ENCODE assay signal across 8 cellular contexts in genomic region chr4:121072836-121073362, GRCh38. TPM values are rescaled to one million over a fixed set of nuclear protein-coding genes. Genes with fewer than 3 reads are reported as not detected.
DNase-seq lines count a peak whose midpoint lies in the region; ATAC-seq, FAIRE-seq and TF ChIP-seq lines count a peak whose summit lies in the region.

No MANE protein-coding gene starts in this region.

- ATAC-seq in HG02885 (IDR thresholded peaks at IDR 0.05; ENCODE audit: poor library complexity, unreplicated experiment) = peak; percentile 28
- ATAC-seq in HepG2 = peak; percentile 12; the same call in 1 of the 3 replicates
- ATAC-seq in GM18502 (IDR thresholded peaks at IDR 0.05; ENCODE audit: poor library complexity, unreplicated experiment) = no peak
- no peak for ATAC-seq in HG03196 (IDR thresholded peaks at IDR 0.05; ENCODE audit: unreplicated experiment)

- H3K27me3 ChIP-seq in HepG2 (ENCODE audit: control insufficient read depth in 1 of 2, insufficient read depth in 2 of 2, low read length in 2 of 2) (peaks cover 10 to 43% of the 10 kb centered on the region in 2 experiments), testis (no peaks in the 10 kb centered on the region)

- no peak overlapping the region for H3K9ac ChIP-seq in HepG2 (ENCODE audit: insufficient read depth, low read depth, low read length)

- no peaks in the 10 kb centered on the region for H4K20me1 ChIP-seq in HepG2 (ENCODE audit: insufficient read depth, low read length)

- no peaks in the 10 kb centered on the region for H3K79me2 ChIP-seq in HepG2 (ENCODE audit: insufficient read depth, low read length)

- H3K36me3 ChIP-seq in HepG2 (replicated peaks in 1 of 2; ENCODE audit: control insufficient read depth in 1 of 2, insufficient read depth in 2 of 2, low read length in 2 of 2) (no peaks in the 10 kb centered on the region), testis (ENCODE audit: low read depth, missing control alignments) (no peaks in the 10 kb centered on the region)

- no peaks in the 10 kb centered on the region for H3K9me3 Mint-ChIP-seq in MCF 10A (ENCODE audit: unreplicated experiment)

- POLR2A ChIA-PET in MCF 10A (lab: Yijun Ruan, JAX) = no interaction called here
- POLR2A ChIA-PET in HepG2 (lab: Yijun Ruan, JAX) = no interaction called here

- in situ Hi-C loops in HepG2 (cut with HindIII; ENCODE audit: extremely low pct_ligation_motif_present, low pct_unique_long_range_greater_than_20kb) = no loop called here

- H3K9me3 ChIP-seq in HepG2 (ENCODE audit: low read length) = no peaks in the 10 kb centered on the region
- no peaks in the 10 kb centered on the region for H3K9me3 ChIP-seq in testis

- no peak for FAIRE-seq in HepG2 (lab: Jason Lieb, UNC)

- no peak overlapping the region for H3K27ac ChIP-seq in HepG2 (ENCODE audit: extremely low read length, insufficient read depth, low read length)
- no peak overlapping the region for H3K27ac ChIP-seq in testis

- peaks cover 5% of the 10 kb centered on the region for H3K4me1 Mint-ChIP-seq in MCF 10A (ENCODE audit: insufficient read depth, unreplicated experiment)

- BruUV-seq in MCF 10A (replicated peaks; lab: Mats Ljungman, UMichigan) (no TSS peak), HepG2 (replicated peaks; lab: Mats Ljungman, UMichigan) (no TSS peak)

- peak overlapping the region; percentile 49; the same call in 1 of the 2 replicates for H3K4me2 ChIP-seq in HepG2 (ENCODE audit: low read depth, low read length)

- peak overlapping the region; percentile 78 for H3K4me3 Mint-ChIP-seq in MCF 10A (ENCODE audit: unreplicated experiment)

- TF ChIP-seq RAD21 in HepG2 (CRISPR knock-in tag; IDR thresholded peaks at IDR 0.05) = no peak

- WGBS in HepG2 (ENCODE audit: low lambda C conversion rate) = 13% methylated on average over 27 of the region's 27 CpGs
- 2% methylated on average over 25 to 27 of the region's 27 CpGs for WGBS in testis, 2 donors

- TF ChIP-seq CTCF in AG09309 (IDR thresholded peaks at IDR 0.05; ENCODE audit: control insufficient read depth, insufficient read depth, low read depth, low read length, missing control alignments) (no peak), MCF 10A (IDR thresholded peaks at IDR 0.05; ENCODE audit: unreplicated experiment) (no peak), HepG2 (CRISPR knock-in tag; IDR thresholded peaks at IDR 0.05) (no peak), testis (IDR thresholded peaks at IDR 0.05) (no peak)

- no peak for TF ChIP-seq EP300 in HepG2 (IDR thresholded peaks at IDR 0.05; ENCODE audit: low read depth in 2 of 2, low read length in 2 of 2)
- no peak for TF ChIP-seq EP300 in HepG2 (CRISPR knock-in tag; IDR thresholded peaks at IDR 0.05; ENCODE audit: borderline replicate concordance)

- H3K4me1 ChIP-seq in HepG2 (ENCODE audit: insufficient read depth, low read length) (peaks cover 6% of the 10 kb centered on the region; the same call in 1 of the 2 replicates), testis (peaks cover 10% of the 10 kb centered on the region)

- H3K27me3 Mint-ChIP-seq in MCF 10A (ENCODE audit: insufficient read depth, unreplicated experiment) = peaks cover 10% of the 10 kb centered on the region

- no peak overlapping the region for H3K27ac Mint-ChIP-seq in MCF 10A (ENCODE audit: low read depth, unreplicated experiment)

- DNase-seq in AG09309 (ENCODE audit: low read depth) = no peak
- no peak for DNase-seq in MCF 10A (ENCODE audit: unreplicated experiment)
- no peak for DNase-seq in HepG2 (ENCODE audit: low spot score)
- DNase-seq in testis = peak; percentile 18
- DNase-seq in NCI-H187 treated with DMSO at 0.1 percent for 48 hours (lab: John Stamatoyannopoulos, UW) = no peak

- H3K4me3 ChIP-seq in AG09309 (ENCODE audit: control insufficient read depth, low read depth, low read length) (peak overlapping the region; percentile 59), HepG2 (replicated peaks in 1 of 3; ENCODE audit: insufficient read depth in 1 of 3, low read depth in 2 of 3, low read length in 3 of 3) (peak overlapping the region in 1 of 3 experiments; percentile 28; a peak in 1 of 6 replicates), testis (peak overlapping the region; percentile 54 to 55)

- no peak for TF ChIP-seq POLR2A in HepG2 (IDR thresholded peaks at IDR 0.05; ENCODE audit: insufficient read depth in 1 of 2, low read depth in 2 of 2, low read length in 2 of 2)
- TF ChIP-seq POLR2A in testis (IDR thresholded peaks at IDR 0.05) = no peak

- H2AFZ ChIP-seq in HepG2 (ENCODE audit: low read length) = no peak overlapping the region

- no peaks in the 10 kb centered on the region for H3K36me3 Mint-ChIP-seq in MCF 10A (ENCODE audit: insufficient read depth, unreplicated experiment)

- intact Hi-C loops in MCF 10A (cut with micrococcal nuclease) (no loop called here), HepG2 (cut with micrococcal nuclease; ENCODE audit: unreplicated experiment) (no loop called here), testis (cut with DNase I; ENCODE audit: low total_unique reads) (no loop called here)

- CTCF ChIA-PET in MCF 10A (lab: Yijun Ruan, JAX) (interaction anchor here (0.5 to 0.6 kb wide), 2 partner anchors 181 to 698 kb away, joined by 3 read pairs; no protein-coding TSS in a partner anchor), HepG2 (lab: Yijun Ruan, JAX; ENCODE audit: low intra/inter-chr PET ratio, low total read pairs) (no interaction called here)

TF ChIP-seq in HepG2, 621 proteins besides CTCF, POLR2A, EP300 and RAD21:
- TF ChIP-seq PCBP1 (IDR thresholded peaks at IDR 0.05; ENCODE audit: borderline replicate concordance, low read depth, low read length) = 0 out of 2 replicates have a peak, but pooled peaks have one; percentile 44
- no peak for TF ChIP-seq NCOA5 (CRISPR knock-in tag; IDR thresholded peaks at IDR 0.05)

RNA-seq across cellular contexts. Expression of gene NDNF, which starts 0.6 kb away (rescaled TPM):
- total RNA-seq in MCF 10A (2022) (0.42 TPM in 1 of 2 replicates, not detected in the other), HepG2 (2016; rRNA removed; fragmentation: Illumina TruSeq; extraction: Trizol) (not detected in 2 replicates), testis (1 to 10 TPM; 3.3 to 7.6 TPM)
- not detected in 2 replicates for total RNA-seq in HepG2 (2016; cell fraction: cytosol; rRNA removed; fragmentation: Illumina TruSeq; extraction: Trizol; ENCODE audit: low read depth)
- total RNA-seq in HepG2 (2016; cell fraction: insoluble cytoplasmic fraction; rRNA removed; fragmentation: Illumina TruSeq; extraction: Trizol) = not detected in 2 replicates
- not detected in 2 replicates for total RNA-seq in HepG2 (2016; cell fraction: membrane; rRNA removed; fragmentation: Illumina TruSeq; extraction: Trizol)
- total RNA-seq in HepG2 (2016; cell fraction: nucleus; rRNA removed; fragmentation: Illumina TruSeq; extraction: Trizol) = not detected in 2 replicates
- polyA plus RNA-seq in HepG2 (2011; rRNA removed) (not detected in 2 replicates), testis (ENCODE audit: insufficient read depth, low read depth, low replicate concordance) (20.7 TPM)
- polyA plus RNA-seq in HepG2 (2011; cell fraction: cytosol; rRNA removed) = not detected in 2 replicates
- polyA plus RNA-seq in HepG2 (2011; cell fraction: nucleus; rRNA removed) = not detected in 2 replicates
- polyA plus RNA-seq in HepG2 (2012) = not detected in 2 replicates
- not detected in 2 replicates for polyA plus RNA-seq in HepG2 (2016; cell fraction: cytosol; fragmentation: Illumina TruSeq; extraction: Trizol; ENCODE audit: low read depth)
- polyA plus RNA-seq in HepG2 (2016; cell fraction: insoluble cytoplasmic fraction; fragmentation: Illumina TruSeq; extraction: Trizol; ENCODE audit: low read depth) = not detected in 2 replicates
- not detected in 2 replicates for polyA plus RNA-seq in HepG2 (2016; cell fraction: membrane; fragmentation: Illumina TruSeq; extraction: Trizol; ENCODE audit: low read depth)
- polyA plus RNA-seq in HepG2 (2016; cell fraction: nucleus; fragmentation: Illumina TruSeq; extraction: Trizol; ENCODE audit: insufficient read depth, low read depth) = not detected in 2 replicates
- not detected in 2 replicates for polyA minus RNA-seq in HepG2 (2011; rRNA and poly(A)+ RNA removed; ENCODE audit: low replicate concordance)
- polyA minus RNA-seq in HepG2 (2011; cell fraction: cytosol; rRNA and poly(A)+ RNA removed) = not detected in 2 replicates
- polyA minus RNA-seq in HepG2 (2011; cell fraction: nucleus; rRNA and poly(A)+ RNA removed) = not detected in 2 replicates

Comparison
In these comparisons a context has a peak if more than half of its experiments do, and no peak if none do; other contexts are left out.
1. ATAC-seq: peak in HG02885 (single experiment) and HepG2 (single experiment); none in GM18502 (single experiment) and HG03196 (single experiment).